8 cellular contexts compared by ENCODE assay signal in genomic region chr7:32163141-32163806, GRCh38.
DNase-seq lines count a peak whose midpoint lies in the region; ATAC-seq and TF ChIP-seq lines count a peak whose summit lies in the region.
"Had no signal": no experiment of that assay in that cellular context is flagged by ENCODE, and none has a peak within 500 bp of the region (broad histone marks: within the 10 kb centered on the region; RNA-seq: fewer than 3 reads in every experiment).

No MANE protein-coding gene starts in this region.

- no peaks in the 10 kb centered on the region for H3K27me3 Mint-ChIP-seq in MCF 10A (ENCODE audit: insufficient read depth, unreplicated experiment)

- no peak for ATAC-seq in HG02885 (IDR thresholded peaks at IDR 0.05; ENCODE audit: poor library complexity, unreplicated experiment)

- H3K9me3 Mint-ChIP-seq in MCF 10A (ENCODE audit: unreplicated experiment): no peaks in the 10 kb centered on the region
- H3K9me3 Mint-ChIP-seq: activated naive CD4-positive, alpha-beta T cell treated with anti-CD3 and anti-CD28 coated beads for 36 hours had no signal

- H3K36me3 Mint-ChIP-seq in MCF 10A (ENCODE audit: insufficient read depth, unreplicated experiment): no peaks in the 10 kb centered on the region

- TSS peak; percentile 67 for BruUV-seq in MCF 10A (replicated peaks; lab: Mats Ljungman, UMichigan)

- no peak overlapping the region for H3K4me3 Mint-ChIP-seq in MCF 10A (ENCODE audit: unreplicated experiment)
- H3K4me3 Mint-ChIP-seq: activated naive CD4-positive, alpha-beta T cell treated with anti-CD3 and anti-CD28 coated beads for 36 hours had no signal

- peaks cover 9% of the 10 kb centered on the region for H3K4me1 Mint-ChIP-seq in MCF 10A (ENCODE audit: insufficient read depth, unreplicated experiment)

- H3K27ac Mint-ChIP-seq in MCF 10A (ENCODE audit: low read depth, unreplicated experiment): peak overlapping the region; percentile 74
- H3K27ac Mint-ChIP-seq: activated naive CD4-positive, alpha-beta T cell treated with anti-CD3 and anti-CD28 coated beads for 36 hours had no signal

- CTCF ChIA-PET in MCF 10A (lab: Yijun Ruan, JAX): interaction anchor here (0.5 to 4.7 kb wide), 15 partner anchors 10 to 435 kb away, joined by 3 to 40 read pairs (median 5); no protein-coding TSS in a partner anchor

- intact Hi-C loops in MCF 10A (cut with micrococcal nuclease): loop anchor here (2.0 to 5.0 kb wide), 2 partner anchors 70 to 121 kb away; no protein-coding TSS in a partner anchor

- POLR2A ChIA-PET in MCF 10A (lab: Yijun Ruan, JAX): interaction anchor here (0.5 to 0.9 kb wide), 2 partner anchors 279 to 391 kb away, joined by 3 read pairs; no protein-coding TSS in a partner anchor

- no peak for TF ChIP-seq CTCF in MCF 10A (IDR thresholded peaks at IDR 0.05; ENCODE audit: unreplicated experiment)

- DNase-seq in HT1080 (ENCODE audit: low read depth) (peak; percentile 98), MCF 10A (ENCODE audit: unreplicated experiment) (peak; percentile 86), islet precursor cell (peak; percentile 87), ureter (ENCODE audit: low spot score) (peak; percentile 50), DMS114 treated with DMSO at 0.1 percent for 48 hours (lab: John Stamatoyannopoulos, UW; ENCODE audit: unreplicated experiment) (no peak)
- no peak for DNase-seq in activated CD4-positive, alpha-beta T cell treated with anti-CD3 and anti-CD28 coated beads for 48 hours
- DNase-seq: activated naive CD4-positive, alpha-beta T cell treated with anti-CD3 and anti-CD28 coated beads for 36 hours had no signal

Comparison
In these comparisons a context has a peak if more than half of its experiments do, and no peak if none do; other contexts are left out.
1. DNase-seq: peak in HT1080 (single experiment), MCF 10A (single experiment), islet precursor cell (single experiment) and ureter (single experiment); none in activated CD4-positive, alpha-beta T cell treated with anti-CD3 and anti-CD28 coated beads for 48 hours (single experiment) and DMS114 treated with DMSO at 0.1 percent for 48 hours (single experiment).